ENCODE assay signal across 27 cellular contexts in the genomic region with DNA sequence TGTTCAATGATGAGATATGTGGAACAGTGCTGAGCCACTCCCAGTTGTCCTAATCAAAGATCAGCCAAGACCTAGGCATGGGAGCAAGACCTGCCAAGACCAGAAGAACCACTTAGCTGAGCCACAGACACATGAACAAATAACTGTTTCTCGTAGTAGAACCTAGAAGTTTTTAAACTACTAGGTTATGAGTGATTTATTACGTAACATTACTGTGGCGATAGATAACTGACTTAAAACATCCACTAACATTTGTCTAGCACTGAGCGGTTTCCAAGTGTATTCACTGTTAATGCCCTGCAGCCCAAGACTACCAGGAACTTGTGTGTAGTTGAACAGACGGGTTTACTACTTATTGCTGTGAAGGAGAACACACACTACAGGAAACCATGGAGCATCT.
A peak's percentile ranks its signal among the peaks of the same experiment; 100 is the strongest.
DNase-seq lines count a peak whose midpoint lies in the region; ATAC-seq, FAIRE-seq and TF ChIP-seq lines count a peak whose summit lies in the region.
"Had no signal": no experiment of that assay in that cellular context is flagged by ENCODE, and none has a peak within 500 bp of the region (broad histone marks: within the 10 kb centered on the region; RNA-seq: fewer than 3 reads in every experiment).

No MANE protein-coding gene starts in this region.

- CTCF ChIA-PET in IMR-90 (lab: Yijun Ruan, JAX), result no interaction called here

- no TSS peak for BruUV-seq in IMR-90 (replicated peaks; lab: Mats Ljungman, UMichigan)

- no peak overlapping the region for H4K8ac ChIP-seq in IMR-90 (ENCODE audit: low read depth in 2 of 2, low read length in 2 of 2)
- no peak overlapping the region for H4K8ac ChIP-seq in trophoblast cell (ENCODE audit: low read depth, low read length)

- H2AFZ ChIP-seq in IMR-90 (replicated peaks; ENCODE audit: low read length, poor library complexity) (no peak overlapping the region), trophoblast cell (ENCODE audit: insufficient read depth, low read length, poor library complexity) (no peak overlapping the region)

- intact Hi-C loops in IMR-90 (cut with micrococcal nuclease) (no loop called here), tibial artery (cut with DNase I; ENCODE audit: low total_unique reads) (no loop called here)

- H3K36me3 ChIP-seq in IMR-90 (ENCODE audit: control insufficient read depth, insufficient read depth, low read length) (0 out of 2 replicates have a peak, but pooled peaks cover 4% of the 10 kb centered on the region), trophoblast cell (ENCODE audit: control insufficient read depth in 1 of 2, insufficient read depth in 2 of 2, low read length in 2 of 2) (no peaks in the 10 kb centered on the region), tibial artery (peaks cover 0 to 11% (median 5%) of the 10 kb centered on the region in 3 donors)
- H3K36me3 ChIP-seq: BE2C, HAP-1 had no signal

- no peaks in the 10 kb centered on the region for H3K79me1 ChIP-seq in IMR-90 (ENCODE audit: low read depth in 1 of 2, low read length in 2 of 2)
- H3K79me1 ChIP-seq in trophoblast cell (ENCODE audit: low read length), result no peaks in the 10 kb centered on the region

- WGBS in IMR-90 (ENCODE audit: extremely low coverage in 2 of 2, insufficient read length in 1 of 2), 2 experiments, result no CpG with 5 or more reads among the region's 5 CpGs
- WGBS in trophoblast cell (ENCODE audit: extremely low coverage, insufficient coverage, insufficient read length), result no CpG with 5 or more reads among the region's 5 CpGs

- H4K12ac ChIP-seq in trophoblast cell (ENCODE audit: low read depth, low read length), result no peak overlapping the region

- H3K27me3 ChIP-seq in IMR-90 (ENCODE audit: control insufficient read depth, insufficient read depth, low read length) (no peaks in the 10 kb centered on the region), trophoblast cell (ENCODE audit: insufficient read depth, low read length) (no peaks in the 10 kb centered on the region), tibial artery (no peaks in the 10 kb centered on the region)
- H3K27me3 ChIP-seq: BE2C; BLaER1 treated with 17β-estradiol and CSF1 and Interleukin-3, amounts not matched to agents 10 nM and 100 nM had no signal

- H3K4me1 ChIP-seq in IMR-90 (ENCODE audit: control insufficient read depth, insufficient read depth, low read length) (peaks cover 2% of the 10 kb centered on the region; the same call in 1 of the 2 replicates), trophoblast cell (ENCODE audit: control insufficient read depth in 1 of 2, insufficient read depth in 2 of 2, low read length in 2 of 2) (no peaks in the 10 kb centered on the region), tibial artery (no peaks in the 10 kb centered on the region)
- H3K4me1 ChIP-seq: A549; BE2C; BLaER1 treated with 17β-estradiol and CSF1 and Interleukin-3, amounts not matched to agents 10 nM and 100 nM; HAP-1 had no signal

- no peak overlapping the region for H3K4me3 ChIP-seq in IMR-90 (ENCODE audit: insufficient read depth, low read depth, low read length)
- no peak overlapping the region for H3K4me3 ChIP-seq in epithelial cell of esophagus (ENCODE audit: low read length)
- H3K4me3 ChIP-seq in trophoblast cell (ENCODE audit: low read depth, low read length), result no peak overlapping the region
- H3K4me3 ChIP-seq in tibial artery, result no peak overlapping the region
- H3K4me3 ChIP-seq: A549; BLaER1 treated with 17β-estradiol and CSF1 and Interleukin-3, amounts not matched to agents 10 nM and 100 nM; GM12878; HAP-1 had no signal

- H3K27ac ChIP-seq in IMR-90 (ENCODE audit: insufficient read depth, low read length) (no peak overlapping the region), trophoblast cell (ENCODE audit: low read depth, low read length) (no peak overlapping the region), tibial artery (no peak overlapping the region)
- H3K27ac ChIP-seq: A549; BLaER1 treated with 17β-estradiol and CSF1 and Interleukin-3, amounts not matched to agents 10 nM and 100 nM had no signal

- H3K18ac ChIP-seq in IMR-90 (ENCODE audit: low read depth, low read length) (no peak overlapping the region), trophoblast cell (ENCODE audit: low read length) (no peak overlapping the region)

- no peak overlapping the region for H4K91ac ChIP-seq in IMR-90 (ENCODE audit: insufficient read depth, low read depth, low read length)
- H4K91ac ChIP-seq in trophoblast cell (ENCODE audit: low read depth, low read length), result no peak overlapping the region

- dilution Hi-C loops in IMR-90 (cut with HindIII; ENCODE audit: low sequenced_read_pairs, unreplicated experiment), result no loop called here

- H2BK20ac ChIP-seq in IMR-90 (ENCODE audit: low read depth, low read length), result no peak overlapping the region

- POLR2A ChIA-PET in IMR-90 (lab: Charles Lee; ENCODE audit: unreplicated experiment), result no interaction called here

- in situ Hi-C loops in IMR-90 (cut with MboI; ENCODE audit: low sequenced_read_pairs), result no loop called here

- H3K9me3 ChIP-seq in IMR-90 (ENCODE audit: control insufficient read depth, insufficient read depth, low read length) (no peaks in the 10 kb centered on the region), trophoblast cell (ENCODE audit: insufficient read depth, low read depth, low read length) (no peaks in the 10 kb centered on the region), tibial artery (no peaks in the 10 kb centered on the region)
- H3K9me3 ChIP-seq: A549; BE2C; BLaER1 treated with 17β-estradiol and CSF1 and Interleukin-3, amounts not matched to agents 10 nM and 100 nM; HAP-1 had no signal

- no peak for ATAC-seq in IMR-90 (ENCODE audit: low read depth)
- no peak for ATAC-seq in stimulated activated naive CD8-positive, alpha-beta T cell treated with anti-CD3 and anti-CD28 coated beads, Interleukin-15, Interleukin-2, amounts not matched to agents 100 U/mL and 50 U/mL, for 24 hours
- ATAC-seq in HG03521 (IDR thresholded peaks at IDR 0.05; ENCODE audit: unreplicated experiment), result no peak
- ATAC-seq: A549, GM12878 had no signal

- no peaks in the 10 kb centered on the region; the same call in 1 of the 2 replicates for H3K9me1 ChIP-seq in IMR-90 (ENCODE audit: insufficient read depth, low read length)

- no peaks in the 10 kb centered on the region for H4K20me1 ChIP-seq in IMR-90 (ENCODE audit: insufficient read depth, low read length)
- H4K20me1 ChIP-seq: BLaER1 treated with 17β-estradiol and CSF1 and Interleukin-3, amounts not matched to agents 10 nM and 100 nM had no signal

- no peak overlapping the region for H2BK5ac ChIP-seq in IMR-90 (ENCODE audit: low read depth, low read length, poor library complexity, severe bottlenecking)
- H2BK5ac ChIP-seq in trophoblast cell (ENCODE audit: low read depth, low read length, poor library complexity), result no peak overlapping the region

- no peak for TF ChIP-seq RAD21 in IMR-90 (IDR thresholded peaks at IDR 0.05; ENCODE audit: low read length)

- no peak overlapping the region for H3K9ac ChIP-seq in IMR-90 (ENCODE audit: low read depth, low read length)
- no peak overlapping the region for H3K9ac ChIP-seq in trophoblast cell (ENCODE audit: low read length)
- H3K9ac ChIP-seq: BLaER1 treated with 17β-estradiol and CSF1 and Interleukin-3, amounts not matched to agents 10 nM and 100 nM had no signal

- no peak overlapping the region for H3K23ac ChIP-seq in IMR-90 (ENCODE audit: low read depth, low read length)
- H3K23ac ChIP-seq in trophoblast cell (ENCODE audit: low read length), result no peak overlapping the region

- H2BK12ac ChIP-seq in trophoblast cell (ENCODE audit: low read length), result no peak overlapping the region

- no peak overlapping the region for H3K4me2 ChIP-seq in IMR-90 (ENCODE audit: low read depth, low read length)
- no peak overlapping the region for H3K4me2 ChIP-seq in trophoblast cell (ENCODE audit: low read length)
- H3K4me2 ChIP-seq: A549; BLaER1 treated with 17β-estradiol and CSF1 and Interleukin-3, amounts not matched to agents 10 nM and 100 nM had no signal

- H3K4ac ChIP-seq in IMR-90 (ENCODE audit: low read depth, low read length), result no peak overlapping the region
- H3K4ac ChIP-seq in trophoblast cell (ENCODE audit: low read depth, low read length), result no peak overlapping the region

- TF ChIP-seq CTCF in IMR-90 (conservative IDR thresholded peaks at IDR 0.05; ENCODE audit: low read depth, low read length) (no peak), epithelial cell of esophagus (IDR thresholded peaks at IDR 0.05; ENCODE audit: insufficient read depth, low read depth, low read length, missing control alignments) (no peak), tibial artery (IDR thresholded peaks at IDR 0.05) (no peak)

- no peak for TF ChIP-seq POLR2A in IMR-90 (IDR thresholded peaks at IDR 0.05; ENCODE audit: low read depth, low read length)

- no peak overlapping the region for H3K56ac ChIP-seq in IMR-90 (ENCODE audit: extremely low read depth, insufficient read depth, low read length)

- H2BK120ac ChIP-seq in IMR-90 (ENCODE audit: low read depth, low read length) (no peak overlapping the region), trophoblast cell (ENCODE audit: insufficient read depth, low read length, poor library complexity) (no peak overlapping the region)

- H3K14ac ChIP-seq in IMR-90 (replicated peaks; ENCODE audit: low read depth, low read length), result no peak overlapping the region
- no peak overlapping the region for H3K14ac ChIP-seq in trophoblast cell (ENCODE audit: low read length)

- FAIRE-seq in GM19239 (lab: Jason Lieb, UNC), result no peak
- FAIRE-seq: A549, D721Med, GM12878, GM18507, H54 had no signal

- DNase-seq in IMR-90 (no peak), amniotic epithelial cell (ENCODE audit: low read depth) (peak; percentile 6), epithelial cell of esophagus (ENCODE audit: low read depth) (peak; percentile 5), trophoblast cell (peak; percentile 10 to 70), GM19239 (ENCODE audit: insufficient read length, low spot score) (no peak), tibial artery (no peak)
- no peak for DNase-seq in stimulated activated naive CD8-positive, alpha-beta T cell treated with anti-CD3 and anti-CD28 coated beads, Interleukin-15, Interleukin-2, amounts not matched to agents 100 U/mL and 50 U/mL, for 24 hours
- DNase-seq: 8988T; ACHN; AML-193; BE2C; CD4-positive, alpha-beta T cell; CD8-positive, alpha-beta memory T cell; DMS 273 treated with DMSO at 0.1 percent for 48 hours; DMS79; EL; GDM1; GOT3; HFFc6 had no signal

- no peak overlapping the region for H4K5ac ChIP-seq in IMR-90 (ENCODE audit: low read depth, low read length)

- no peak overlapping the region for H2BK15ac ChIP-seq in IMR-90 (ENCODE audit: low read depth, low read length)

- H3K79me2 ChIP-seq in trophoblast cell (ENCODE audit: control insufficient read depth, insufficient read depth, low read length, poor library complexity), result no peaks in the 10 kb centered on the region

- H2AK5ac ChIP-seq in IMR-90 (ENCODE audit: low read depth, low read length), result no peak overlapping the region
- H2AK5ac ChIP-seq in trophoblast cell (ENCODE audit: low read length), result no peak overlapping the region

- H2AK9ac ChIP-seq in IMR-90 (replicated peaks; ENCODE audit: low read depth, low read length, poor library complexity), result no peak overlapping the region

Comparison
In these comparisons a context has a peak if more than half of its experiments do, and no peak if none do; other contexts are left out.
1. DNase-seq: peak in amniotic epithelial cell (single experiment), epithelial cell of esophagus (single experiment) and trophoblast cell (2 of 2); none in IMR-90 (single experiment), GM19239 (single experiment), tibial artery (0 of 2) and stimulated activated naive CD8-positive, alpha-beta T cell treated with anti-CD3 and anti-CD28 coated beads, Interleukin-15, Interleukin-2, amounts not matched to agents 100 U/mL and 50 U/mL, for 24 hours (single experiment).